ENCODE assay signal across 1 cellular context in the genomic region with DNA sequence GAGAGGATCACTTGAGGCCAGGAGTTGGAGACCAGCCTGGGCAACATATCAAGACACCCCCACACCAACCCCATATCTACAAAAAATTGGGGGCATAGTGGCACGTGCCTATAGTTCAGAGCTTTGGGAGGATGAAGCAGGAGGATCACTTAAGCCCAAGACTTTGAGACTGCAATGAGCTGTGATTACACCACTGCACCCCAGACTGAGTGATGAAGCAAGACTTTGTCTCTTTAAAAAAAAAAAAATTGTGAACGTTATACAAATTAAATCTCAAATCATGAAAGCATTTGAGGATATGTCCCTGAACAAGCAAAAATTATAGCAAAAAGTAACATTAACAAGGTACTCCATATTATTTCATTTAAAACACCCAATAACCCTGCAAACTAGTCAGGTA.
TF ChIP-seq lines count a peak whose summit lies in the region.

No MANE protein-coding gene starts in this region.

TF ChIP-seq in IMR-90, 13 proteins besides CTCF, POLR2A, EP300 and RAD21:
- TF ChIP-seq, protein P1, sequence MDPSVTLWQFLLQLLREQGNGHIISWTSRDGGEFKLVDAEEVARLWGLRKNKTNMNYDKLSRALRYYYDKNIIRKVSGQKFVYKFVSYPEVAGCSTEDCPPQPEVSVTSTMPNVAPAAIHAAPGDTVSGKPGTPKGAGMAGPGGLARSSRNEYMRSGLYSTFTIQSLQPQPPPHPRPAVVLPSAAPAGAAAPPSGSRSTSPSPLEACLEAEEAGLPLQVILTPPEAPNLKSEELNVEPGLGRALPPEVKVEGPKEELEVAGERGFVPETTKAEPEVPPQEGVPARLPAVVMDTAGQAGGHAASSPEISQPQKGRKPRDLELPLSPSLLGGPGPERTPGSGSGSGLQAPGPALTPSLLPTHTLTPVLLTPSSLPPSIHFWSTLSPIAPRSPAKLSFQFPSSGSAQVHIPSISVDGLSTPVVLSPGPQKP (IDR thresholded peaks at IDR 0.05; ENCODE audit: borderline replicate concordance, low read depth, low read length), result no peak
- TF ChIP-seq CEBPB (IDR thresholded peaks at IDR 0.05; ENCODE audit: low read depth, low read length) (peak; percentile 62), FOS (IDR thresholded peaks at IDR 0.05; ENCODE audit: low read depth, low read length) (no peak), MXI1 (IDR thresholded peaks at IDR 0.05; ENCODE audit: borderline replicate concordance, low read depth, low read length) (no peak), RFX5 (IDR thresholded peaks at IDR 0.05; ENCODE audit: low read depth, low read length) (no peak), RCOR1 (IDR thresholded peaks at IDR 0.05; ENCODE audit: insufficient replicate concordance, low read length) (no peak), MAFK (IDR thresholded peaks at IDR 0.05; ENCODE audit: low read depth, low read length) (no peak)
